1 cellular context compared by ENCODE assay signal in the genomic region with DNA sequence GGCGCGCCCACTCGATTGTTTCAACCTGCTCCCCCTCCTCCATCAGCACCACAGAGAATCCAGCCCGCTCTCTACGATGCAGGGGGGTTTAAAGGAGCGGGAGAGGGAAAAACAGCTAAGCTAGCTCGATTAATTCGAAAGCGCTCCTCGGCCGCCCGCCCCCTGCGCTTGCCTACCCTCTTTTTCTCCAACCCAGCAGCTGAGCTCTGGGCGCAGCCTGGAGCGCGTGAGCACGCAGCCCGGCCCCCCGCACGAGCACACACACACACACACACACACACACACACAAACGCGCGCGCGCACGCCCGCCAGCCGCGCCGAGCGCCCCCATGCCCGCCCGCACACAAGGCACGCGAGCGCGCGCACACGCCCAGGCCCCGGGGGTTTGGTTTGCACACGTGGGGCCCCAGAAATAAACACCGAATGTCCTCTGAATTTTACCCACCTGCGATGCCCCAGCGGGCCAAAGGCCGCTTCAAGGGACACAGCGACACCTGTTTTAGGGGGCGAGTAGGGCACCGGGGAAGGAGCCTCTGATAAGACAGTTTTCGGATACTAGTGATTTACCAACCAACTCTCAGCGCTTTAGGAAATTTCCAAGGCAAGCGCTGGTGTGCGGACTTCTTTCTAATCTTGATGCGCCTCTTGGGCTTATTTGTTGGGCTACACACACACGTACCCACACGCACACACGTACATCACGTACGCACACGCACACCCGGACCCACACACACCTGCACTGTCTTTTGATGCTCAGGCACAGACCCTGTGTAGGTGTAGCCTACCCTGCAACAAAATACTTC.
TF ChIP-seq lines count a peak whose summit lies in the region.

No MANE protein-coding gene starts in this region.

TF ChIP-seq in HepG2, 621 proteins besides CTCF, POLR2A, EP300 and RAD21 (continued from another document and continues in another):
- TF ChIP-seq, protein P1, sequence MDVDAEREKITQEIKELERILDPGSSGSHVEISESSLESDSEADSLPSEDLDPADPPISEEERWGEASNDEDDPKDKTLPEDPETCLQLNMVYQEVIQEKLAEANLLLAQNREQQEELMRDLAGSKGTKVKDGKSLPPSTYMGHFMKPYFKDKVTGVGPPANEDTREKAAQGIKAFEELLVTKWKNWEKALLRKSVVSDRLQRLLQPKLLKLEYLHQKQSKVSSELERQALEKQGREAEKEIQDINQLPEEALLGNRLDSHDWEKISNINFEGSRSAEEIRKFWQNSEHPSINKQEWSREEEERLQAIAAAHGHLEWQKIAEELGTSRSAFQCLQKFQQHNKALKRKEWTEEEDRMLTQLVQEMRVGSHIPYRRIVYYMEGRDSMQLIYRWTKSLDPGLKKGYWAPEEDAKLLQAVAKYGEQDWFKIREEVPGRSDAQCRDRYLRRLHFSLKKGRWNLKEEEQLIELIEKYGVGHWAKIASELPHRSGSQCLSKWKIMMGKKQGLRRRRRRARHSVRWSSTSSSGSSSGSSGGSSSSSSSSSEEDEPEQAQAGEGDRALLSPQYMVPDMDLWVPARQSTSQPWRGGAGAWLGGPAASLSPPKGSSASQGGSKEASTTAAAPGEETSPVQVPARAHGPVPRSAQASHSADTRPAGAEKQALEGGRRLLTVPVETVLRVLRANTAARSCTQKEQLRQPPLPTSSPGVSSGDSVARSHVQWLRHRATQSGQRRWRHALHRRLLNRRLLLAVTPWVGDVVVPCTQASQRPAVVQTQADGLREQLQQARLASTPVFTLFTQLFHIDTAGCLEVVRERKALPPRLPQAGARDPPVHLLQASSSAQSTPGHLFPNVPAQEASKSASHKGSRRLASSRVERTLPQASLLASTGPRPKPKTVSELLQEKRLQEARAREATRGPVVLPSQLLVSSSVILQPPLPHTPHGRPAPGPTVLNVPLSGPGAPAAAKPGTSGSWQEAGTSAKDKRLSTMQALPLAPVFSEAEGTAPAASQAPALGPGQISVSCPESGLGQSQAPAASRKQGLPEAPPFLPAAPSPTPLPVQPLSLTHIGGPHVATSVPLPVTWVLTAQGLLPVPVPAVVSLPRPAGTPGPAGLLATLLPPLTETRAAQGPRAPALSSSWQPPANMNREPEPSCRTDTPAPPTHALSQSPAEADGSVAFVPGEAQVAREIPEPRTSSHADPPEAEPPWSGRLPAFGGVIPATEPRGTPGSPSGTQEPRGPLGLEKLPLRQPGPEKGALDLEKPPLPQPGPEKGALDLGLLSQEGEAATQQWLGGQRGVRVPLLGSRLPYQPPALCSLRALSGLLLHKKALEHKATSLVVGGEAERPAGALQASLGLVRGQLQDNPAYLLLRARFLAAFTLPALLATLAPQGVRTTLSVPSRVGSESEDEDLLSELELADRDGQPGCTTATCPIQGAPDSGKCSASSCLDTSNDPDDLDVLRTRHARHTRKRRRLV (CRISPR knock-in tag; IDR thresholded peaks at IDR 0.05), result no peak
- TF ChIP-seq SP2 (CRISPR knock-in tag; IDR thresholded peaks at IDR 0.05) (no peak), ZBTB21 (CRISPR knock-in tag; IDR thresholded peaks at IDR 0.05) (no peak), ZNF629 (CRISPR knock-in tag; conservative IDR thresholded peaks at IDR 0.05) (no peak), ZNF547 (CRISPR knock-in tag; IDR thresholded peaks at IDR 0.05) (no peak), ZFP36L1 (CRISPR knock-in tag; IDR thresholded peaks at IDR 0.05) (no peak), NFYC (CRISPR knock-in tag; IDR thresholded peaks at IDR 0.05) (no peak), ZNF552 (CRISPR knock-in tag; IDR thresholded peaks at IDR 0.05; ENCODE audit: borderline replicate concordance) (no peak), JUNB (CRISPR knock-in tag; IDR thresholded peaks at IDR 0.05; ENCODE audit: borderline replicate concordance) (0 out of 2 replicates have a peak, but pooled peaks have one; percentile 29), ZNF432 (CRISPR knock-in tag; IDR thresholded peaks at IDR 0.05; ENCODE audit: borderline replicate concordance) (0 out of 2 replicates have a peak, but pooled peaks have one; percentile 45), ZFP82 (CRISPR knock-in tag; IDR thresholded peaks at IDR 0.05; ENCODE audit: borderline replicate concordance) (no peak; the same call in 1 of the 2 replicates), GABPB1 (CRISPR knock-in tag; IDR thresholded peaks at IDR 0.05) (no peak), MAFG (CRISPR knock-in tag; IDR thresholded peaks at IDR 0.05) (no peak), AKAP8 (CRISPR knock-in tag; IDR thresholded peaks at IDR 0.05) (no peak)
- TF ChIP-seq, protein P2, sequence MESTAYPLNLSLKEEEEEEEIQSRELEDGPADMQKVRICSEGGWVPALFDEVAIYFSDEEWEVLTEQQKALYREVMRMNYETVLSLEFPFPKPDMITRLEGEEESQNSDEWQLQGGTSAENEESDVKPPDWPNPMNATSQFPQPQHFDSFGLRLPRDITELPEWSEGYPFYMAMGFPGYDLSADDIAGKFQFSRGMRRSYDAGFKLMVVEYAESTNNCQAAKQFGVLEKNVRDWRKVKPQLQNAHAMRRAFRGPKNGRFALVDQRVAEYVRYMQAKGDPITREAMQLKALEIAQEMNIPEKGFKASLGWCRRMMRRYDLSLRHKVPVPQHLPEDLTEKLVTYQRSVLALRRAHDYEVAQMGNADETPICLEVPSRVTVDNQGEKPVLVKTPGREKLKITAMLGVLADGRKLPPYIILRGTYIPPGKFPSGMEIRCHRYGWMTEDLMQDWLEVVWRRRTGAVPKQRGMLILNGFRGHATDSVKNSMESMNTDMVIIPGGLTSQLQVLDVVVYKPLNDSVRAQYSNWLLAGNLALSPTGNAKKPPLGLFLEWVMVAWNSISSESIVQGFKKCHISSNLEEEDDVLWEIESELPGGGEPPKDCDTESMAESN (CRISPR knock-in tag; conservative IDR thresholded peaks at IDR 0.05), result no peak
- TF ChIP-seq, protein P3, sequence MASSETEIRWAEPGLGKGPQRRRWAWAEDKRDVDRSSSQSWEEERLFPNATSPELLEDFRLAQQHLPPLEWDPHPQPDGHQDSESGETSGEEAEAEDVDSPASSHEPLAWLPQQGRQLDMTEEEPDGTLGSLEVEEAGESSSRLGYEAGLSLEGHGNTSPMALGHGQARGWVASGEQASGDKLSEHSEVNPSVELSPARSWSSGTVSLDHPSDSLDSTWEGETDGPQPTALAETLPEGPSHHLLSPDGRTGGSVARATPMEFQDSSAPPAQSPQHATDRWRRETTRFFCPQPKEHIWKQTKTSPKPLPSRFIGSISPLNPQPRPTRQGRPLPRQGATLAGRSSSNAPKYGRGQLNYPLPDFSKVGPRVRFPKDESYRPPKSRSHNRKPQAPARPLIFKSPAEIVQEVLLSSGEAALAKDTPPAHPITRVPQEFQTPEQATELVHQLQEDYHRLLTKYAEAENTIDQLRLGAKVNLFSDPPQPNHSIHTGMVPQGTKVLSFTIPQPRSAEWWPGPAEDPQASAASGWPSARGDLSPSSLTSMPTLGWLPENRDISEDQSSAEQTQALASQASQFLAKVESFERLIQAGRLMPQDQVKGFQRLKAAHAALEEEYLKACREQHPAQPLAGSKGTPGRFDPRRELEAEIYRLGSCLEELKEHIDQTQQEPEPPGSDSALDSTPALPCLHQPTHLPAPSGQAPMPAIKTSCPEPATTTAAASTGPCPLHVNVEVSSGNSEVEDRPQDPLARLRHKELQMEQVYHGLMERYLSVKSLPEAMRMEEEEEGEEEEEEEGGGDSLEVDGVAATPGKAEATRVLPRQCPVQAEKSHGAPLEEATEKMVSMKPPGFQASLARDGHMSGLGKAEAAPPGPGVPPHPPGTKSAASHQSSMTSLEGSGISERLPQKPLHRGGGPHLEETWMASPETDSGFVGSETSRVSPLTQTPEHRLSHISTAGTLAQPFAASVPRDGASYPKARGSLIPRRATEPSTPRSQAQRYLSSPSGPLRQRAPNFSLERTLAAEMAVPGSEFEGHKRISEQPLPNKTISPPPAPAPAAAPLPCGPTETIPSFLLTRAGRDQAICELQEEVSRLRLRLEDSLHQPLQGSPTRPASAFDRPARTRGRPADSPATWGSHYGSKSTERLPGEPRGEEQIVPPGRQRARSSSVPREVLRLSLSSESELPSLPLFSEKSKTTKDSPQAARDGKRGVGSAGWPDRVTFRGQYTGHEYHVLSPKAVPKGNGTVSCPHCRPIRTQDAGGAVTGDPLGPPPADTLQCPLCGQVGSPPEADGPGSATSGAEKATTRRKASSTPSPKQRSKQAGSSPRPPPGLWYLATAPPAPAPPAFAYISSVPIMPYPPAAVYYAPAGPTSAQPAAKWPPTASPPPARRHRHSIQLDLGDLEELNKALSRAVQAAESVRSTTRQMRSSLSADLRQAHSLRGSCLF (CRISPR knock-in tag; IDR thresholded peaks at IDR 0.05; ENCODE audit: borderline replicate concordance), result no peak
- TF ChIP-seq, protein P4, sequence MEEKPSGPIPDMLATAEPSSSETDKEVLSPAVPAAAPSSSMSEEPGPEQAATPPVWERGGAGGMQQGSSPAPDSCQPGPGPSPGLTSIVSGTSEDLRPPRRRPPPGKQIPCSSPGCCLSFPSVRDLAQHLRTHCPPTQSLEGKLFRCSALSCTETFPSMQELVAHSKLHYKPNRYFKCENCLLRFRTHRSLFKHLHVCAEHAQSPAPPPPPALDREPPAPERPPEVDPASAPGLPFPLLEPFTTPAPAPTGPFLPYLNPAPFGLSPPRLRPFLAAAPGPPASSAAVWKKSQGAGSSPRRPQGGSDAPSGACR (CRISPR knock-in tag; IDR thresholded peaks at IDR 0.05), result no peak
- TF ChIP-seq, protein P5, sequence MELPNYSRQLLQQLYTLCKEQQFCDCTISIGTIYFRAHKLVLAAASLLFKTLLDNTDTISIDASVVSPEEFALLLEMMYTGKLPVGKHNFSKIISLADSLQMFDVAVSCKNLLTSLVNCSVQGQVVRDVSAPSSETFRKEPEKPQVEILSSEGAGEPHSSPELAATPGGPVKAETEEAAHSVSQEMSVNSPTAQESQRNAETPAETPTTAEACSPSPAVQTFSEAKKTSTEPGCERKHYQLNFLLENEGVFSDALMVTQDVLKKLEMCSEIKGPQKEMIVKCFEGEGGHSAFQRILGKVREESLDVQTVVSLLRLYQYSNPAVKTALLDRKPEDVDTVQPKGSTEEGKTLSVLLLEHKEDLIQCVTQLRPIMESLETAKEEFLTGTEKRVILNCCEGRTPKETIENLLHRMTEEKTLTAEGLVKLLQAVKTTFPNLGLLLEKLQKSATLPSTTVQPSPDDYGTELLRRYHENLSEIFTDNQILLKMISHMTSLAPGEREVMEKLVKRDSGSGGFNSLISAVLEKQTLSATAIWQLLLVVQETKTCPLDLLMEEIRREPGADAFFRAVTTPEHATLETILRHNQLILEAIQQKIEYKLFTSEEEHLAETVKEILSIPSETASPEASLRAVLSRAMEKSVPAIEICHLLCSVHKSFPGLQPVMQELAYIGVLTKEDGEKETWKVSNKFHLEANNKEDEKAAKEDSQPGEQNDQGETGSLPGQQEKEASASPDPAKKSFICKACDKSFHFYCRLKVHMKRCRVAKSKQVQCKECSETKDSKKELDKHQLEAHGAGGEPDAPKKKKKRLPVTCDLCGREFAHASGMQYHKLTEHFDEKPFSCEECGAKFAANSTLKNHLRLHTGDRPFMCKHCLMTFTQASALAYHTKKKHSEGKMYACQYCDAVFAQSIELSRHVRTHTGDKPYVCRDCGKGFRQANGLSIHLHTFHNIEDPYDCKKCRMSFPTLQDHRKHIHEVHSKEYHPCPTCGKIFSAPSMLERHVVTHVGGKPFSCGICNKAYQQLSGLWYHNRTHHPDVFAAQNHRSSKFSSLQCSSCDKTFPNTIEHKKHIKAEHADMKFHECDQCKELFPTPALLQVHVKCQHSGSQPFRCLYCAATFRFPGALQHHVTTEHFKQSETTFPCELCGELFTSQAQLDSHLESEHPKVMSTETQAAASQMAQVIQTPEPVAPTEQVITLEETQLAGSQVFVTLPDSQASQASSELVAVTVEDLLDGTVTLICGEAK (IDR thresholded peaks at IDR 0.05), result no peak
- TF ChIP-seq, protein P5 (CRISPR knock-in tag; IDR thresholded peaks at IDR 0.05), result no peak
- TF ChIP-seq, protein P6, sequence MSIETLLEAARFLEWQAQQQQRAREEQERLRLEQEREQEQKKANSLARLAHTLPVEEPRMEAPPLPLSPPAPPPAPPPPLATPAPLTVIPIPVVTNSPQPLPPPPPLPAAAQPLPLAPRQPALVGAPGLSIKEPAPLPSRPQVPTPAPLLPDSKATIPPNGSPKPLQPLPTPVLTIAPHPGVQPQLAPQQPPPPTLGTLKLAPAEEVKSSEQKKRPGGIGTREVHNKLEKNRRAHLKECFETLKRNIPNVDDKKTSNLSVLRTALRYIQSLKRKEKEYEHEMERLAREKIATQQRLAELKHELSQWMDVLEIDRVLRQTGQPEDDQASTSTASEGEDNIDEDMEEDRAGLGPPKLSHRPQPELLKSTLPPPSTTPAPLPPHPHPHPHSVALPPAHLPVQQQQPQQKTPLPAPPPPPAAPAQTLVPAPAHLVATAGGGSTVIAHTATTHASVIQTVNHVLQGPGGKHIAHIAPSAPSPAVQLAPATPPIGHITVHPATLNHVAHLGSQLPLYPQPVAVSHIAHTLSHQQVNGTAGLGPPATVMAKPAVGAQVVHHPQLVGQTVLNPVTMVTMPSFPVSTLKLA (IDR thresholded peaks at IDR 0.05), result no peak
- TF ChIP-seq, protein P7, sequence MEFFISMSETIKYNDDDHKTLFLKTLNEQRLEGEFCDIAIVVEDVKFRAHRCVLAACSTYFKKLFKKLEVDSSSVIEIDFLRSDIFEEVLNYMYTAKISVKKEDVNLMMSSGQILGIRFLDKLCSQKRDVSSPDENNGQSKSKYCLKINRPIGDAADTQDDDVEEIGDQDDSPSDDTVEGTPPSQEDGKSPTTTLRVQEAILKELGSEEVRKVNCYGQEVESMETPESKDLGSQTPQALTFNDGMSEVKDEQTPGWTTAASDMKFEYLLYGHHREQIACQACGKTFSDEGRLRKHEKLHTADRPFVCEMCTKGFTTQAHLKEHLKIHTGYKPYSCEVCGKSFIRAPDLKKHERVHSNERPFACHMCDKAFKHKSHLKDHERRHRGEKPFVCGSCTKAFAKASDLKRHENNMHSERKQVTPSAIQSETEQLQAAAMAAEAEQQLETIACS (CRISPR knock-in tag; IDR thresholded peaks at IDR 0.05), result peak; percentile 84
